ENCODE assay signal across 10 cellular contexts in genomic region chr16:21629602-21630539, GRCh38. TPM values are rescaled to one million over a fixed set of nuclear protein-coding genes. Genes with fewer than 3 reads are reported as not detected.
DNase-seq lines count a peak whose midpoint lies in the region; ATAC-seq, FAIRE-seq and TF ChIP-seq lines count a peak whose summit lies in the region.
"Not testable (repeated sequence)": the region's sequence is repeated elsewhere in the genome, so short reads cannot be mapped to it uniquely, and the experiment has no call there.
"Had no signal": no experiment of that assay in that cellular context is flagged by ENCODE, and none has a peak within 500 bp of the region (broad histone marks: within the 10 kb centered on the region; RNA-seq: fewer than 3 reads in every experiment).

No MANE protein-coding gene starts in this region.

- CTCF ChIA-PET in A549 (lab: Yijun Ruan, JAX) = interaction anchor here (1.0 to 4.5 kb wide), 3 partner anchors 9 to 45 kb away, joined by 3 to 17 read pairs (median 4); no protein-coding TSS in a partner anchor

- POLR2A ChIA-PET in A549 (lab: Yijun Ruan, JAX) = not testable (repeated sequence)

- not testable (repeated sequence) for H4K8ac ChIP-seq in mesenchymal stem cell (ENCODE audit: low read length); trophoblast cell (ENCODE audit: low read depth, low read length)

- peaks cover 31% of the 10 kb centered on the region for H3K79me1 ChIP-seq in mesenchymal stem cell (replicated peaks; ENCODE audit: low read length, poor library complexity, severe bottlenecking)
- not testable (repeated sequence) for H3K79me1 ChIP-seq in trophoblast cell (ENCODE audit: low read length)

- H3K9me3 ChIP-seq in A549; DND-41 (ENCODE audit: insufficient read depth, low read length, severe bottlenecking); RWPE2 (ENCODE audit: severe bottlenecking); mesenchymal stem cell (ENCODE audit: control insufficient read depth, low read length); trophoblast cell (ENCODE audit: insufficient read depth, low read depth, low read length); suprapubic skin: not testable (repeated sequence)

- H3K27me3 ChIP-seq in DND-41 (ENCODE audit: insufficient read depth, low read length, poor library complexity); RWPE2 (ENCODE audit: insufficient read depth, poor library complexity, severe bottlenecking); mesenchymal stem cell (ENCODE audit: control insufficient read depth in 1 of 2, insufficient read depth in 1 of 2, low read length in 2 of 2); trophoblast cell (ENCODE audit: insufficient read depth, low read length); suprapubic skin: not testable (repeated sequence)

- not testable (repeated sequence) for H3K18ac ChIP-seq in mesenchymal stem cell (ENCODE audit: low read depth in 1 of 2, low read length in 2 of 2)
- H3K18ac ChIP-seq in trophoblast cell (ENCODE audit: low read length) = peak overlapping the region; percentile 48

- not testable (repeated sequence) for H2BK120ac ChIP-seq in mesenchymal stem cell (ENCODE audit: low read depth, low read length); trophoblast cell (ENCODE audit: insufficient read depth, low read length, poor library complexity)

- H3K4me3 ChIP-seq in A549; DND-41 (ENCODE audit: low read depth in 1 of 2, low read length in 2 of 2); RWPE2 (ENCODE audit: severe bottlenecking); mesenchymal stem cell (ENCODE audit: insufficient read depth in 1 of 2, low read depth in 1 of 2, low read length in 2 of 2); trophoblast cell (ENCODE audit: low read depth, low read length); suprapubic skin: not testable (repeated sequence)

- not testable (repeated sequence) for H3K4me2 ChIP-seq in A549; DND-41 (ENCODE audit: insufficient read depth, low read length); mesenchymal stem cell (ENCODE audit: low read length, poor library complexity, severe bottlenecking); trophoblast cell (ENCODE audit: low read length)

- not testable (repeated sequence) for H2BK12ac ChIP-seq in mesenchymal stem cell (ENCODE audit: low read length in 2 of 2)
- H2BK12ac ChIP-seq in trophoblast cell (ENCODE audit: low read length) = peak overlapping the region; percentile 23

- not testable (repeated sequence) for H2AFZ ChIP-seq in DND-41 (ENCODE audit: low read depth, low read length); mesenchymal stem cell (ENCODE audit: low read depth, low read length); trophoblast cell (ENCODE audit: insufficient read depth, low read length, poor library complexity)

- peaks cover 19% of the 10 kb centered on the region for H3K4me1 ChIP-seq in A549
- H3K4me1 ChIP-seq in DND-41 (ENCODE audit: insufficient read depth, low read length); mesenchymal stem cell (ENCODE audit: control insufficient read depth, insufficient read depth, low read depth, low read length): not testable (repeated sequence)
- peaks cover 29% of the 10 kb centered on the region for H3K4me1 ChIP-seq in RWPE2 (ENCODE audit: insufficient read depth, poor library complexity, severe bottlenecking)
- H3K4me1 ChIP-seq in trophoblast cell (ENCODE audit: control insufficient read depth in 1 of 2, insufficient read depth in 2 of 2, low read length in 2 of 2) = peaks cover 2 to 11% of the 10 kb centered on the region in 2 experiments
- peaks cover 36% of the 10 kb centered on the region for H3K4me1 ChIP-seq in suprapubic skin

- H3K79me2 ChIP-seq in DND-41 (ENCODE audit: insufficient read depth, low read length); trophoblast cell (ENCODE audit: control insufficient read depth, insufficient read depth, low read length, poor library complexity): not testable (repeated sequence)

- ATAC-seq in A549; DND-41 (ENCODE audit: insufficient read depth, low read depth); RWPE2 (ENCODE audit: low read depth): not testable (repeated sequence)

- not testable (repeated sequence) for DNase-seq in A549 (ENCODE audit: low read depth in 1 of 2, low spot score in 1 of 2); RWPE2 (ENCODE audit: low spot score); epithelial cell of prostate (ENCODE audit: low read depth, low spot score); mesenchymal stem cell; trophoblast cell; suprapubic skin (ENCODE audit: low spot score in 2 of 2)
- peak; percentile 15 for DNase-seq in DND-41

- FAIRE-seq in A549 (lab: Jason Lieb, UNC) = not testable (repeated sequence)

- not testable (repeated sequence) for H2BK5ac ChIP-seq in mesenchymal stem cell (ENCODE audit: low read depth, low read length, poor library complexity, severe bottlenecking); trophoblast cell (ENCODE audit: low read depth, low read length, poor library complexity)

- not testable (repeated sequence) for H2BK15ac ChIP-seq in mesenchymal stem cell (ENCODE audit: low read depth, poor library complexity, severe bottlenecking)

- TF ChIP-seq CTCF in A549 (IDR thresholded peaks at IDR 0.05); DND-41 (IDR thresholded peaks at IDR 0.05; ENCODE audit: borderline replicate concordance, extremely low read depth, low read length, poor library complexity, severe bottlenecking); RWPE2 (IDR thresholded peaks at IDR 0.05; ENCODE audit: poor library complexity, severe bottlenecking); suprapubic skin (IDR thresholded peaks at IDR 0.05): not testable (repeated sequence)

- not testable (repeated sequence) for H3K4ac ChIP-seq in mesenchymal stem cell (ENCODE audit: low read depth in 1 of 2, low read length in 2 of 2); trophoblast cell (ENCODE audit: low read depth, low read length)

- H3K27ac ChIP-seq in A549; DND-41 (ENCODE audit: low read length); mesenchymal stem cell (ENCODE audit: low read length, poor library complexity, severe bottlenecking); trophoblast cell (ENCODE audit: low read depth, low read length): not testable (repeated sequence)
- H3K27ac ChIP-seq in RWPE2 (ENCODE audit: poor library complexity, severe bottlenecking) (peak overlapping the region; percentile 30), epithelial cell of prostate (peak overlapping the region; percentile 60), suprapubic skin (peak overlapping the region; percentile 68)

- H4K91ac ChIP-seq in mesenchymal stem cell (ENCODE audit: low read length) (peak overlapping the region; percentile 1), trophoblast cell (ENCODE audit: low read depth, low read length) (peak overlapping the region; percentile 22)

- not testable (repeated sequence) for TF ChIP-seq RAD21 in A549 (conservative IDR thresholded peaks at IDR 0.05 in 1 of 2, IDR thresholded peaks at IDR 0.05 in 1 of 2)

- H3K9ac ChIP-seq in DND-41 (ENCODE audit: low read depth, low read length); trophoblast cell (ENCODE audit: low read length): not testable (repeated sequence)
- peak overlapping the region; percentile 81 for H3K9ac ChIP-seq in mesenchymal stem cell (ENCODE audit: low read length)

- not testable (repeated sequence) for H4K20me1 ChIP-seq in DND-41 (ENCODE audit: insufficient read depth, low read length)

- not testable (repeated sequence) for TF ChIP-seq POLR2A in A549 (IDR thresholded peaks at IDR 0.05; ENCODE audit: low read length); suprapubic skin (IDR thresholded peaks at IDR 0.05)

- not testable (repeated sequence) for TF ChIP-seq EP300 in A549 (IDR thresholded peaks at IDR 0.05); suprapubic skin (IDR thresholded peaks at IDR 0.05)

- H3K23ac ChIP-seq in mesenchymal stem cell (ENCODE audit: low read length in 2 of 2); trophoblast cell (ENCODE audit: low read length): not testable (repeated sequence)

- H3K36me3 ChIP-seq in DND-41 (ENCODE audit: insufficient read depth, low read length) = peaks cover 57% of the 10 kb centered on the region
- peaks cover 40% of the 10 kb centered on the region for H3K36me3 ChIP-seq in RWPE2 (ENCODE audit: low read depth)
- H3K36me3 ChIP-seq in mesenchymal stem cell (ENCODE audit: control insufficient read depth in 1 of 2, insufficient read depth in 2 of 2, low read depth in 1 of 2, low read length in 2 of 2) = peaks cover 15 to 56% of the 10 kb centered on the region in 2 experiments
- peaks cover 13 to 16% of the 10 kb centered on the region in 2 experiments for H3K36me3 ChIP-seq in trophoblast cell (ENCODE audit: control insufficient read depth in 1 of 2, insufficient read depth in 2 of 2, low read length in 2 of 2)
- not testable (repeated sequence) for H3K36me3 ChIP-seq in suprapubic skin

- H3K14ac ChIP-seq in mesenchymal stem cell (ENCODE audit: low read length in 2 of 2) = not testable (repeated sequence)
- peak overlapping the region; percentile 14 for H3K14ac ChIP-seq in trophoblast cell (ENCODE audit: low read length)

- H2AK5ac ChIP-seq in mesenchymal stem cell (ENCODE audit: low read length, severe bottlenecking); trophoblast cell (ENCODE audit: low read length): not testable (repeated sequence)

- H4K12ac ChIP-seq in trophoblast cell (ENCODE audit: low read depth, low read length) = not testable (repeated sequence)

- 97% methylated on average over 26 of the region's 37 CpGs for whole genome bisulfite sequencing in A549 (ENCODE audit: missing lambda C conversion rate)
- 98% methylated on average over 23 of the region's 37 CpGs for WGBS in mesenchymal stem cell
- WGBS in trophoblast cell (ENCODE audit: extremely low coverage, insufficient coverage, insufficient read length) = no CpG with 5 or more reads among the region's 37 CpGs
- WGBS in suprapubic skin = 98% methylated on average over 25 of the region's 37 CpGs

RNA-seq across cellular contexts. Expression of gene IGSF6, which starts 22.5 kb away (rescaled TPM):
- polyA plus RNA-seq in A549 (2011; rRNA removed) (not detected in 2 replicates), A549 (2017; fragmentation: RNase III; extraction: RNeasy Plus Mini Kit Qiagen cat#74134 plus additional on column Dnase treatment) (not detected in 3 replicates)
- not detected in 2 replicates for polyA plus RNA-seq in A549 (2012; cell fraction: cytosol; rRNA removed)
- polyA plus RNA-seq in A549 (2012; cell fraction: nucleus; rRNA removed) = not detected in 2 replicates
- polyA minus RNA-seq in A549 (2011; rRNA and poly(A)+ RNA removed) = not detected in 2 replicates
- polyA plus RNA-seq in mesenchymal stem cell (2013, experiment 1 of 2) = not detected
- polyA plus RNA-seq in mesenchymal stem cell (2013, experiment 2 of 2) = not detected
- polyA plus RNA-seq in trophoblast cell (2013) = not detected in 2 replicates
- 1 to 10 TPM; 1.0 to 4.3 (median 1.3) TPM for total RNA-seq in suprapubic skin
- total RNA-seq: H9, HT-29 had no signal

RNA-seq across cellular contexts. Expression of gene METTL9, which starts 30.5 kb away (rescaled TPM):
- polyA plus RNA-seq in A549 (2011; rRNA removed) (110 and 124 TPM in 2 replicates), A549 (2017; fragmentation: RNase III; extraction: RNeasy Plus Mini Kit Qiagen cat#74134 plus additional on column Dnase treatment) (69.1 to 72.2 TPM (median 69.5 TPM) in 3 replicates)
- 40.2 and 52.6 TPM in 2 replicates for polyA plus RNA-seq in A549 (2012; cell fraction: cytosol; rRNA removed)
- 16.7 and 21.9 TPM in 2 replicates for polyA plus RNA-seq in A549 (2012; cell fraction: nucleus; rRNA removed)
- 23.9 and 28.4 TPM in 2 replicates for polyA minus RNA-seq in A549 (2011; rRNA and poly(A)+ RNA removed)
- 113 TPM for polyA plus RNA-seq in mesenchymal stem cell (2013, experiment 1 of 2)
- 117 TPM for polyA plus RNA-seq in mesenchymal stem cell (2013, experiment 2 of 2)
- 75.9 and 83.4 TPM in 2 replicates for polyA plus RNA-seq in trophoblast cell (2013)
- 100 to 1,000 TPM in 1 of 4 donors, 10 to 100 TPM in 3; 76.3 to 105 (median 85.7) TPM for total RNA-seq in suprapubic skin

RNA-seq across cellular contexts. Expression of gene OTOA, which starts 33.9 kb away (rescaled TPM):
- polyA plus RNA-seq in A549 (2011; rRNA removed) = 0.05 and 0.08 TPM in 2 replicates
- polyA plus RNA-seq in A549 (2012; cell fraction: cytosol; rRNA removed) = 0.03 TPM in 2 replicates
- 0.02 and 0.09 TPM in 2 replicates for polyA plus RNA-seq in A549 (2012; cell fraction: nucleus; rRNA removed)
- polyA plus RNA-seq in A549 (2017; fragmentation: RNase III; extraction: RNeasy Plus Mini Kit Qiagen cat#74134 plus additional on column Dnase treatment) = 0.04 TPM in 1 of 3 replicates, not detected in the others
- polyA minus RNA-seq in A549 (2011; rRNA and poly(A)+ RNA removed) = not detected in 2 replicates
- polyA plus RNA-seq in mesenchymal stem cell (2013, experiment 1 of 2) = 0.01 TPM
- 0.01 TPM for polyA plus RNA-seq in mesenchymal stem cell (2013, experiment 2 of 2)
- 0.03 and 0.04 TPM in 2 replicates for polyA plus RNA-seq in trophoblast cell (2013)
- under 1 TPM in 1 of 4 donors, not detected in 3; 0.40 TPM for total RNA-seq in suprapubic skin
- polyA plus RNA-seq: CD4-positive, alpha-beta memory T cell had no signal
